12 cellular contexts compared by ENCODE assay signal in the genomic region with DNA sequence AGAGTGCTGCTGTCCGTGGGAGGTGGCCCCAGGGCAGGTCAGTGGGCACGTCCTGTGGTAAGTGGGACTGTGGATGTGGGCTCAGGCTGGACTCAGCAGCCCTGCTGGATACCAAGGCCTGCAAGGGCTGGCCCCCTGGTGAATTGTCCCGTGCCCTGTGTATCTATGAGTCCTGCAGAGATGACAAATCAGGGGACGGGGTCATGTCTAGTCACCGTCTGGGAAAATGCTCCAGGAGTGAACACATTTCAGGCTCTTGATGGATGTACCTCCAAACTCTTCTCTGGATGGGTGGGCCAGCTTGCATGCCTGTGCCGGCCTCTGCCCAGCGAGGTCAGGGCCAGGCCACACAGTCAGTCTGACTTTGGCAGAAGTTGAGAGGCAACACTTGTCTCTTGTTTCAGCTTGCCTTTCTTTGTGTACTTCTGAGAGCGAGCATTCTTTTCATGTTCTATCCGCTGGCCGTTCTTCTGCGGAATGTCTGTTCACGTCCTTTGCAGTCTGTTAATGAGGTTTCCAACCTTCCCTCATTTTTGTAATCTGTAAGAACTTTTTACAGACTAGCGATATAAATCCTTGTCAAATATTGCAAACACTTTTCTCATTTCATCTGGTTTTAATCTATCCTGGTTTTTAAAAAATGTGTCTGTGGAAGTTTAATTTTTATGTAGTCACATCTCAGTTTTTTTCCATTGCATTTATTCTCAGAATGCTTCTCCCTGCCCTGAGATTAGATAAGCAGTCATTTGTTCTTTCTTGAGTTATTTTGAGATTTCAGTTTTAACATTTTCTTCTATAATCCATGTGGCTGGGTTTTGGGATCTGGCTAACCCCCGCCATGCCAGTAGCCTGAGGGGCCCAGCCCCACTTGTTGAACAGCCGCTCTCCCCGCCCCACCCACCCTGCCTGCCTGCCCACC. TPM values are rescaled to one million over a fixed set of nuclear protein-coding genes. Genes with fewer than 3 reads are reported as not detected.
DNase-seq lines count a peak whose midpoint lies in the region; ATAC-seq, FAIRE-seq and TF ChIP-seq lines count a peak whose summit lies in the region.
"Had no signal": no experiment of that assay in that cellular context is flagged by ENCODE, and none has a peak within 500 bp of the region (broad histone marks: within the 10 kb centered on the region; RNA-seq: fewer than 3 reads in every experiment).

No MANE protein-coding gene starts in this region.

- DNase-seq in glutamatergic neuron (no peak), kidney glomerular epithelial cell (lab: John Stamatoyannopoulos, UW) (no peak), hypothalamus (lab: John Stamatoyannopoulos, UW) (no peak), RPMI8226 (no peak)
- DNase-seq in CD4-positive, alpha-beta T cell: no peak
- DNase-seq: DMS 273 treated with DMSO at 0.1 percent for 48 hours, NCI-H510A had no signal

- TF ChIP-seq CTCF in brain (conservative IDR thresholded peaks at IDR 0.05) (no peak), glutamatergic neuron (IDR thresholded peaks at IDR 0.05; ENCODE audit: partially characterized antibody, unreplicated experiment) (no peak)
- TF ChIP-seq CTCF in CD4-positive, alpha-beta T cell (IDR thresholded peaks at IDR 0.05): no peak

- POLR2A ChIA-PET in CD4-positive, alpha-beta T cell (lab: Charles Lee): no interaction called here

- H3K36me3 Mint-ChIP-seq in brain (peaks cover 55% of the 10 kb centered on the region), glutamatergic neuron (ENCODE audit: unreplicated experiment) (peaks cover 6% of the 10 kb centered on the region)
- H3K36me3 Mint-ChIP-seq in CD4-positive, alpha-beta T cell (ENCODE audit: low read depth): peaks cover 90% of the 10 kb centered on the region

- H3K27ac Mint-ChIP-seq in brain (peak overlapping the region; percentile 19 to 78 (median 48)), glutamatergic neuron (ENCODE audit: unreplicated experiment) (peak overlapping the region; percentile 52)
- H3K27ac Mint-ChIP-seq in CD4-positive, alpha-beta T cell: no peak overlapping the region

- no peaks in the 10 kb centered on the region for H3K9me3 ChIP-seq in CD4-positive, alpha-beta T cell (ENCODE audit: control insufficient read depth, low read length)

- peak; percentile 56 for FAIRE-seq in G401.6 (lab: Jason Lieb, UNC)

- peaks cover 6% of the 10 kb centered on the region for H3K4me1 ChIP-seq in rectal smooth muscle tissue (ENCODE audit: control insufficient read depth, insufficient read depth, low read length)

- no peak for ATAC-seq in CD4-positive, alpha-beta T cell (ENCODE audit: poor library complexity)

- peaks cover 0 to 2% (median 0%) of the 10 kb centered on the region in 5 experiments for H3K9me3 Mint-ChIP-seq in brain
- peaks cover 26% of the 10 kb centered on the region for H3K9me3 Mint-ChIP-seq in glutamatergic neuron (ENCODE audit: unreplicated experiment)
- H3K9me3 Mint-ChIP-seq in CD4-positive, alpha-beta T cell: no peaks in the 10 kb centered on the region

- no peak overlapping the region for H3K4me3 ChIP-seq in rectal smooth muscle tissue (ENCODE audit: low read length)

- H3K36me3 ChIP-seq in rectal smooth muscle tissue (ENCODE audit: control insufficient read depth, insufficient read depth, low read length): peaks cover 44% of the 10 kb centered on the region

- no peaks in the 10 kb centered on the region for H3K27me3 ChIP-seq in rectal smooth muscle tissue (ENCODE audit: control insufficient read depth, insufficient read depth, low read length)
- H3K27me3 ChIP-seq in CD4-positive, alpha-beta T cell (ENCODE audit: control insufficient read depth, insufficient read depth, low read length): no peaks in the 10 kb centered on the region

- peak overlapping the region; percentile 69 for H3K27ac ChIP-seq in rectal smooth muscle tissue (ENCODE audit: low read depth, low read length)
- H3K27ac ChIP-seq in CD4-positive, alpha-beta T cell (ENCODE audit: low read depth, low read length): no peak overlapping the region

- CTCF ChIA-PET in CD4-positive, alpha-beta T cell (lab: Charles Lee): no interaction called here

- intact Hi-C loops in CD4-positive, alpha-beta T cell (cut with DNase I, micrococcal nuclease): no loop called here

- no peak overlapping the region for H3K9ac ChIP-seq in rectal smooth muscle tissue (ENCODE audit: low read length)

- H3K27me3 Mint-ChIP-seq in brain: no peaks in the 10 kb centered on the region
- H3K27me3 Mint-ChIP-seq in glutamatergic neuron (ENCODE audit: unreplicated experiment): peaks cover 14% of the 10 kb centered on the region
- H3K27me3 Mint-ChIP-seq in CD4-positive, alpha-beta T cell: no peaks in the 10 kb centered on the region

- H3K4me3 Mint-ChIP-seq in brain: peak overlapping the region in 1 of 5 experiments; percentile 17
- peak overlapping the region; percentile 42 for H3K4me3 Mint-ChIP-seq in glutamatergic neuron (ENCODE audit: unreplicated experiment)
- no peak overlapping the region for H3K4me3 Mint-ChIP-seq in CD4-positive, alpha-beta T cell

- H3K4me1 Mint-ChIP-seq in brain (peaks cover 6% of the 10 kb centered on the region), glutamatergic neuron (ENCODE audit: low read depth, unreplicated experiment) (peaks cover 38% of the 10 kb centered on the region)
- H3K4me1 Mint-ChIP-seq in CD4-positive, alpha-beta T cell (ENCODE audit: low read depth): no peaks in the 10 kb centered on the region

RNA-seq across cellular contexts. Expression of a gene that starts 11.3 kb away (rescaled TPM):
- 10.7 TPM for polyA plus RNA-seq in brain (ENCODE audit: insufficient read depth, low read depth, low replicate concordance)
- total RNA-seq in glutamatergic neuron (ENCODE audit: unreplicated experiment): 6.3 TPM
- 1 to 10 TPM; 1.5 to 2.5 TPM for total RNA-seq in CD4-positive, alpha-beta T cell

RNA-seq across cellular contexts. Expression of a gene that starts 28.4 kb away (rescaled TPM):
- 51.3 TPM for polyA plus RNA-seq in brain (ENCODE audit: insufficient read depth, low read depth, low replicate concordance)
- total RNA-seq in glutamatergic neuron (ENCODE audit: unreplicated experiment): 280 TPM
- 100 to 1,000 TPM; 160 to 163 TPM for total RNA-seq in CD4-positive, alpha-beta T cell

RNA-seq across cellular contexts. Expression of a gene that starts 30.0 kb away (rescaled TPM):
- polyA plus RNA-seq in brain (ENCODE audit: insufficient read depth, low read depth, low replicate concordance): not detected
- total RNA-seq in glutamatergic neuron (ENCODE audit: unreplicated experiment): 2.7 TPM
- total RNA-seq in CD4-positive, alpha-beta T cell: 1 to 10 TPM; 5.3 to 6.6 TPM
- total RNA-seq: pulmonary artery endothelial cell had no signal

RNA-seq across cellular contexts. Expression of a gene that starts 38.9 kb away (rescaled TPM):
- 5.0 TPM for polyA plus RNA-seq in brain (ENCODE audit: insufficient read depth, low read depth, low replicate concordance)
- 0.59 TPM for total RNA-seq in glutamatergic neuron (ENCODE audit: unreplicated experiment)
- under 1 TPM; 0.34 to 0.69 TPM for total RNA-seq in CD4-positive, alpha-beta T cell
- total RNA-seq: LHCN-M2 had no signal

RNA-seq across cellular contexts. Expression of a gene that starts 49.8 kb away (rescaled TPM):
- 113 TPM for polyA plus RNA-seq in brain (ENCODE audit: insufficient read depth, low read depth, low replicate concordance)
- total RNA-seq in glutamatergic neuron (ENCODE audit: unreplicated experiment): 308 TPM
- total RNA-seq in CD4-positive, alpha-beta T cell: 1 to 10 TPM; 2.5 to 4.2 TPM
